Comparison of ENCODE assay signal across 8 cellular contexts in the genomic region with DNA sequence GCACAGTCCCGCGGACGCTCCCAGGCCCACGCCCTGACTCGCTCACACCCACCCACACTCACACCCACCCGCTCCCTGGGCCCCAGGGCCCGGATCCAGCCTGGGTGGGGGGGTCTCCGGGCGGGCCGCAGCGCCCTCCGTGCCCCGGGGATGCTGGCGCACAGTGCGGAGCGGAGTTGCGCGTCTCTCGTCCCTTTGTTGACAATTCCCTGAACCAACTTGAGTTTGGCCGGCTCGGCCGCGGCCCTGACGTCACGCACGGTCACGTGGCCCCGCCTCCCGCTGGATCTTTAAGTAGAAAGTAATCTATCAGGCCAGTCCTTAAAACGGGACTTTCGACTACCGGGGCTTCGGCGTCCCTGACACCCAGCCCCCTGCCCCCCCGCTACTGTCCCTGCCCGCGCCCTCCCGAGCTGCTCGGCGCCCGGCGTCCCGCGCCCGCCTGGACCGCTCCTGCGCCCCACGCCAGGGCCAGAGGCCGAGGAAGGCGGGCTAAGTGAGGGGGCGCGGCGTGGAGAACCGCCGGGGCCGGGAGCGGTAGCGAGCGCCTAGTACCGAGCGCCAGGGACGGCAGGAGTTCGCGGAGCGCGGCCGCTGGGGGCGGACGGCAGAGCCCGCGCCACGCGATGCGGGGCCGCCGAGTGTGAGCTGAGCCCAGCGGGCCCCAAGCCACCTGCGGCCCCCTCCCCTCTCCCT. TPM values are rescaled to one million over a fixed set of nuclear protein-coding genes. Genes with fewer than 3 reads are reported as not detected.
DNase-seq lines count a peak whose midpoint lies in the region; ATAC-seq and TF ChIP-seq lines count a peak whose summit lies in the region.

TSS of gene FOXD3 (plus strand) at position 320 of the 696 bp plus-strand sequence. CDS start 492 bp downstream, outside the sequence.

- H3K27me3 ChIP-seq in MM.1S (replicated peaks; ENCODE audit: insufficient read depth, low read length) (no peaks in the 10 kb centered on the region), fibroblast of lung (ENCODE audit: control insufficient read depth, insufficient read depth, low read length) (peaks cover 94% of the 10 kb centered on the region), neural cell (ENCODE audit: insufficient read depth, low read depth, low read length) (peaks cover 98% of the 10 kb centered on the region)

- H3K9ac ChIP-seq in MM.1S (ENCODE audit: low read length): peak within 1 kb of the TSS; percentile 50
- peak within 1 kb of the TSS; percentile 8 for H3K9ac ChIP-seq in fibroblast of lung (ENCODE audit: insufficient read depth, low read length)
- H3K9ac ChIP-seq in neural cell (ENCODE audit: low read length): no peak within 1 kb of the TSS

- H3K79me2 ChIP-seq in MM.1S (ENCODE audit: low read length): no peaks in the 10 kb centered on the region
- H3K79me2 ChIP-seq in fibroblast of lung (ENCODE audit: control insufficient read depth, insufficient read depth, low read length): no peaks in the 10 kb centered on the region
- H3K79me2 ChIP-seq in neural cell (replicated peaks; ENCODE audit: insufficient read depth, low read length): no peaks in the 10 kb centered on the region

- H4K20me1 ChIP-seq in MM.1S (ENCODE audit: insufficient read depth, low read length) (no peaks in the 10 kb centered on the region), fibroblast of lung (ENCODE audit: control insufficient read depth, extremely low read depth, insufficient read depth, low read length) (no peaks in the 10 kb centered on the region), neural cell (ENCODE audit: insufficient read depth) (no peaks in the 10 kb centered on the region)

- H3K27ac ChIP-seq in MM.1S (ENCODE audit: low read length) (peak within 1 kb of the TSS; percentile 38; the same call in 1 of the 2 replicates), fibroblast of lung (ENCODE audit: insufficient read depth, low read length) (no peak within 1 kb of the TSS), neural cell (ENCODE audit: low read length) (no peak within 1 kb of the TSS)

- H3K4me2 ChIP-seq in MM.1S (ENCODE audit: low read depth, low read length): peak within 1 kb of the TSS; percentile 39
- H3K4me2 ChIP-seq in fibroblast of lung (ENCODE audit: extremely low read depth, insufficient read depth, low read length): peak within 1 kb of the TSS; percentile 75
- no peak within 1 kb of the TSS for H3K4me2 ChIP-seq in neural cell (ENCODE audit: low read length)

- DNase-seq in DMS114 treated with DMSO at 0.1 percent for 48 hours (lab: John Stamatoyannopoulos, UW; ENCODE audit: unreplicated experiment): peak; percentile 58
- DNase-seq in MM.1S: peak; percentile 41
- DNase-seq in activated CD4-positive, CD25-positive, alpha-beta regulatory T cell treated with anti-CD3 and anti-CD28 coated beads, Interleukin-2, amount 50 U/mL, for 72 hours: peak; percentile 54
- DNase-seq in fibroblast of lung (ENCODE audit: low read depth in 2 of 2): peak in 1 of 2 donors; percentile 54

- peak; percentile 30 for ATAC-seq in GM21423 (IDR thresholded peaks at IDR 0.05; ENCODE audit: unreplicated experiment)
- no peak for ATAC-seq in GM18858 (IDR thresholded peaks at IDR 0.05; ENCODE audit: unreplicated experiment)
- ATAC-seq in GM19324 (IDR thresholded peaks at IDR 0.05; ENCODE audit: low FRiP score, unreplicated experiment): no peak

- no peak for TF ChIP-seq RAD21 in neural cell (conservative IDR thresholded peaks at IDR 0.05)

- H3F3A ChIP-seq in MM.1S (ENCODE audit: insufficient read depth, low read length) (no peaks in the 10 kb centered on the region), neural cell (ENCODE audit: insufficient read depth, low read length, poor library complexity, severe bottlenecking) (no peaks in the 10 kb centered on the region)

- no peak for TF ChIP-seq EP300 in neural cell (conservative IDR thresholded peaks at IDR 0.05; ENCODE audit: poor library complexity, severe bottlenecking)

- H3K4me1 ChIP-seq in MM.1S (ENCODE audit: low read length) (0 out of 2 replicates have a peak, but pooled peaks cover 3% of the 10 kb centered on the region), fibroblast of lung (ENCODE audit: control insufficient read depth, extremely low read depth, insufficient read depth, low read length) (no peaks in the 10 kb centered on the region)

- H2AFZ ChIP-seq in MM.1S (ENCODE audit: low read length) (peak within 1 kb of the TSS; percentile 57), fibroblast of lung (ENCODE audit: low read length) (peak within 1 kb of the TSS; percentile 33), neural cell (ENCODE audit: low read depth, low read length) (no peak within 1 kb of the TSS)

- no peaks in the 10 kb centered on the region for H3K9me2 ChIP-seq in MM.1S (replicated peaks; ENCODE audit: insufficient read depth, low read length)
- no peaks in the 10 kb centered on the region for H3K9me2 ChIP-seq in neural cell (ENCODE audit: insufficient read depth, low read length)

- peak within 1 kb of the TSS; percentile 64 for H3K4me3 ChIP-seq in MM.1S (ENCODE audit: low read length)
- H3K4me3 ChIP-seq in fibroblast of lung (replicated peaks in 1 of 4; ENCODE audit: control extremely low read depth in 1 of 4, insufficient read depth in 1 of 4, low read depth in 3 of 4, low read length in 4 of 4): peak within 1 kb of the TSS; percentile 27 to 53 (median 44)
- peak within 1 kb of the TSS; percentile 58 for H3K4me3 ChIP-seq in neural cell (ENCODE audit: low read length)

- H3K36me3 ChIP-seq in MM.1S (replicated peaks; ENCODE audit: insufficient read depth, low read length) (no peaks in the 10 kb centered on the region), fibroblast of lung (ENCODE audit: control insufficient read depth, insufficient read depth, low read length) (no peaks in the 10 kb centered on the region), neural cell (ENCODE audit: insufficient read depth, low read length) (no peaks in the 10 kb centered on the region)

- no peaks in the 10 kb centered on the region for H3K9me3 ChIP-seq in MM.1S (replicated peaks; ENCODE audit: insufficient read depth, low read length)
- no peaks in the 10 kb centered on the region for H3K9me3 ChIP-seq in fibroblast of lung (ENCODE audit: control insufficient read depth, insufficient read depth, low read depth, low read length)
- H3K9me3 ChIP-seq in neural cell (ENCODE audit: low read length): no peaks in the 10 kb centered on the region

- TF ChIP-seq CTCF in MM.1S (IDR thresholded peaks at IDR 0.05; ENCODE audit: low read length) (no peak), fibroblast of lung (conservative IDR thresholded peaks at IDR 0.05 in 1 of 2, IDR thresholded peaks at IDR 0.05 in 1 of 2; ENCODE audit: low read depth in 1 of 2, low read length in 2 of 2) (no peak), neural cell (IDR thresholded peaks at IDR 0.05; ENCODE audit: poor library complexity, severe bottlenecking) (no peak)

TF ChIP-seq in neural cell, 6 proteins besides CTCF, POLR2A, EP300 and RAD21:
- TF ChIP-seq SMC3 (conservative IDR thresholded peaks at IDR 0.05; ENCODE audit: poor library complexity) (no peak), EZH2 (IDR thresholded peaks at IDR 0.05; ENCODE audit: borderline replicate concordance, insufficient read depth, low read length, poor library complexity, severe bottlenecking) (peak; percentile 70), MXI1 (conservative IDR thresholded peaks at IDR 0.05; ENCODE audit: poor library complexity, severe bottlenecking) (no peak)

RNA-seq across cellular contexts. Expression of gene FOXD3, which starts in this region (rescaled TPM):
- total RNA-seq in fibroblast of lung: not detected in 2 replicates
- not detected in 2 replicates for polyA plus RNA-seq in fibroblast of lung
- polyA plus RNA-seq in fibroblast of lung (2012): not detected in 2 replicates
- not detected in 2 replicates for polyA minus RNA-seq in fibroblast of lung (ENCODE audit: low replicate concordance)
- 0.14 TPM in 1 of 2 replicates, not detected in the other for polyA plus RNA-seq in neural cell
- not detected in 2 replicates for polyA minus RNA-seq in neural cell
